In the genomic region with DNA sequence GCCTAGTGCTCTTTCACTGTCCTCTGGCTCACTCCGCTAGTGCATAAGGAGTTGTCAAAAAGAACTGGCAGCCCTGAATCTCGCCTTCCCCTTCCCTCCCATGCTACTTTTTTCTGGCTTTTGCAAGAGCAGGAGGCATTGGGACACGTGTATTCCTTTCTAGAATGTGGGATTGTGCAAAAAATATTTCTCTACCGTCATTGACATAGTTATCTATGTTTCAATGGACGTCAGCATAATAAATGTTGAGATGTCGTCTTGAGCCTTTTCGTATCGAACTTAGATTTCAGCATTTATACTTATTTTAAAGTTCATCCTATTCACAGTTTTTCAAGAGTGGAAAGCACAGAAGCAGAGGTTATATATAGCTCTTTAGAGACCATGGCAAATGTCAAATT, we compare ENCODE assay signal across 8 cellular contexts. TPM values are rescaled to one million over a fixed set of nuclear protein-coding genes. Genes with fewer than 3 reads are reported as not detected.
A peak's percentile ranks its signal among the peaks of the same experiment; 100 is the strongest.
DNase-seq lines count a peak whose midpoint lies in the region; ATAC-seq, FAIRE-seq and TF ChIP-seq lines count a peak whose summit lies in the region.

No MANE protein-coding gene starts in this region.

- peak overlapping the region; percentile 66 for H3K4me2 ChIP-seq in parathyroid adenoma (ENCODE audit: low read length)

- no peaks in the 10 kb centered on the region for H3K79me2 ChIP-seq in parathyroid adenoma

- H3K36me3 ChIP-seq in RWPE2 (ENCODE audit: low read depth) (peaks cover 44% of the 10 kb centered on the region), esophagus muscularis mucosa (peaks cover 0 to 32% (median 23%) of the 10 kb centered on the region in 4 donors), parathyroid adenoma (ENCODE audit: control insufficient read depth, insufficient read depth, low read length) (no peaks in the 10 kb centered on the region)

- H3K27me3 ChIP-seq in RWPE2 (ENCODE audit: insufficient read depth, poor library complexity, severe bottlenecking): no peaks in the 10 kb centered on the region
- no peaks in the 10 kb centered on the region for H3K27me3 ChIP-seq in esophagus muscularis mucosa
- H3K27me3 ChIP-seq in parathyroid adenoma (ENCODE audit: control insufficient read depth, insufficient read depth, low read length): no peaks in the 10 kb centered on the region

- no peak for TF ChIP-seq EP300 in esophagus muscularis mucosa (IDR thresholded peaks at IDR 0.05)

- H3K9me3 ChIP-seq in RWPE2 (ENCODE audit: severe bottlenecking) (no peaks in the 10 kb centered on the region), esophagus muscularis mucosa (no peaks in the 10 kb centered on the region), parathyroid adenoma (ENCODE audit: control insufficient read depth, low read length) (no peaks in the 10 kb centered on the region)

- H3K4me1 ChIP-seq in RWPE2 (ENCODE audit: insufficient read depth, poor library complexity, severe bottlenecking): peaks cover 15% of the 10 kb centered on the region
- H3K4me1 ChIP-seq in esophagus muscularis mucosa: peaks cover 11 to 28% (median 26%) of the 10 kb centered on the region in 4 donors
- H3K4me1 ChIP-seq in parathyroid adenoma: peaks cover 4% of the 10 kb centered on the region

- peaks cover 35% of the 10 kb centered on the region for H3K36me3 Mint-ChIP-seq in Calu3 (ENCODE audit: insufficient read depth, unreplicated experiment)

- peak overlapping the region; percentile 79 for H2AFZ ChIP-seq in parathyroid adenoma

- TF ChIP-seq POLR2A in esophagus muscularis mucosa (IDR thresholded peaks at IDR 0.05; ENCODE audit: low read depth) (no peak), GM12892 (IDR thresholded peaks at IDR 0.05; ENCODE audit: low read depth, low read length) (no peak)

- WGBS in esophagus muscularis mucosa: 5% methylated on average over 8 of the region's 8 CpGs

- CTCF ChIA-PET in Calu3 (lab: Charles Lee): interaction anchor here (1.5 kb wide), 1 partner anchor 159 kb away, joined by 6 read pairs; no protein-coding TSS in a partner anchor

- no peak overlapping the region for H3K9ac ChIP-seq in parathyroid adenoma

- ATAC-seq in RWPE2 (ENCODE audit: low read depth) (no peak), GM21515 (IDR thresholded peaks at IDR 0.05; ENCODE audit: unreplicated experiment) (no peak)

- DNase-seq in Calu3 (no peak), RWPE2 (ENCODE audit: low spot score) (no peak), esophagus muscularis mucosa (ENCODE audit: extremely low spot score) (no peak), cerebellum (ENCODE audit: low spot score) (no peak), DMS 273 treated with DMSO at 0.1 percent for 48 hours (lab: John Stamatoyannopoulos, UW) (no peak), GM12892 (ENCODE audit: insufficient read length) (no peak)

- H3K4me3 ChIP-seq in RWPE2 (ENCODE audit: severe bottlenecking) (peak overlapping the region; percentile 48), esophagus muscularis mucosa (peak overlapping the region; percentile 62 to 75 (median 67)), parathyroid adenoma (ENCODE audit: low read depth, low read length) (peak overlapping the region; percentile 79)

- no peak for FAIRE-seq in GM12892 (lab: Jason Lieb, UNC)

- no peaks in the 10 kb centered on the region for H3K27me3 Mint-ChIP-seq in Calu3 (ENCODE audit: unreplicated experiment)

- H3K27ac Mint-ChIP-seq in Calu3 (ENCODE audit: unreplicated experiment): peak overlapping the region; percentile 74

- TF ChIP-seq CTCF in Calu3 (IDR thresholded peaks at IDR 0.05; ENCODE audit: unreplicated experiment): no peak
- no peak for TF ChIP-seq CTCF in RWPE2 (IDR thresholded peaks at IDR 0.05; ENCODE audit: poor library complexity, severe bottlenecking)
- no peak for TF ChIP-seq CTCF in esophagus muscularis mucosa (IDR thresholded peaks at IDR 0.05)
- TF ChIP-seq CTCF in parathyroid adenoma (IDR thresholded peaks at IDR 0.05): no peak

- no TSS peak for BruUV-seq in Calu3 (replicated peaks; lab: Mats Ljungman, UMichigan)

- H3K9me3 Mint-ChIP-seq in Calu3 (ENCODE audit: low read depth, unreplicated experiment): no peaks in the 10 kb centered on the region

- H3K4me3 Mint-ChIP-seq in Calu3 (ENCODE audit: low read depth, unreplicated experiment): peak overlapping the region; percentile 66

- H3K27ac ChIP-seq in RWPE2 (ENCODE audit: poor library complexity, severe bottlenecking) (peak overlapping the region; percentile 61), esophagus muscularis mucosa (replicated peaks in 1 of 4) (peak overlapping the region; percentile 95 to 98 (median 95)), parathyroid adenoma (peak overlapping the region; percentile 94)

- intact Hi-C loops in Calu3 (cut with micrococcal nuclease; ENCODE audit: unreplicated experiment) (no loop called here), esophagus muscularis mucosa (cut with DNase I) (loop anchor here (5.0 kb wide), 2 partner anchors 36 to 94 kb away; partner anchors contain the start of genes CPED1 and TSPAN12)

- peaks cover 9% of the 10 kb centered on the region for H3K4me1 Mint-ChIP-seq in Calu3 (ENCODE audit: low read depth, unreplicated experiment)

RNA-seq across cellular contexts. Expression of gene ING3, which starts 0.7 kb away (rescaled TPM):
- total RNA-seq in Calu3 (2022) (9.6 and 12.2 TPM in 2 replicates), esophagus muscularis mucosa (10 to 100 TPM; 12.6 to 19.4 (median 14.9) TPM), cerebellum (31.8 TPM)
- 18.9 TPM for polyA plus RNA-seq in GM12892 (2012; ENCODE audit: missing spikeins)

RNA-seq across cellular contexts. Expression of gene CPED1, which starts 37.2 kb away (rescaled TPM):
- total RNA-seq in Calu3 (2022): 0.24 and 0.76 TPM in 2 replicates
- 10 to 100 TPM; 28.1 to 81.8 (median 32.0) TPM for total RNA-seq in esophagus muscularis mucosa
- total RNA-seq in cerebellum: 6.0 TPM
- 0.53 TPM for polyA plus RNA-seq in GM12892 (2012; ENCODE audit: missing spikeins)
